In the genomic region with DNA sequence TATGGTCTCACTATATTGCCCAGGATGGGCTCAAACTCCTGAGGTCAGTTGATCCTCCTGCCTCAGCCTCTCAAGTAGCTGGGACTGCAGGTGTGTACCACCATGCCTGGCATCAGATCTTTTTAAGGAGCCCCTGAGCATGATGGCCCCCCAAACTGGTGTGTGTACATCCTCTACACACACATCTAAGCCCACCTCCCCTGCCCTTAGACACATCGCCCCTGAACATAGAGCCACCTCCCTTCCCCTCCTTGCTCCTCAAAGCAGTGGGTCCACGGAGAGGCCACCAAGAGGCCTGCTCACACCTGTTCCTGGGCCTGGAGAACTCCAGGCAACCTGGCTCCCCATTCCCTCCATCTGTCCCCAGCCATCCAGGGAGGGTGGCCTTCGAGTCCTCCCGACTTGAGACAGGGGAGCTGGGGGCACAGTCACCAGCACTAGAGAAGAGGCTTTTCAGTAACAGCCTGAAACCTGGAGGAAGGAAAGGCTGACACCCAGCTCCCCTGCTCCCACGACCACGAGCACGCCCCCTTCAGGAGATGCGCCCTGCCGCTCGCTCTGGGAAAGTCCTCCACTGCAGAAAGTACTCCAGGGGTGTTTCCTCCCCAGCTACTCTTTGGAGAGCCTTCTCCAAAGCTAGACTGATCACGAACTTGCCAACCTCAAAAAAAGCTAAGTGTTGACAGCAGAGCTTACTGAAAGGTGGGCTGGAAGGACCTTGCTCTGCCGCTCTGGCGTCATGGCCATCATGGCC, we compare ENCODE assay signal across 8 cellular contexts. TPM values are rescaled to one million over a fixed set of nuclear protein-coding genes. Genes with fewer than 3 reads are reported as not detected.
A peak's percentile ranks its signal among the peaks of the same experiment; 100 is the strongest.
DNase-seq lines count a peak whose midpoint lies in the region; ATAC-seq and TF ChIP-seq lines count a peak whose summit lies in the region.
"Had no signal": no experiment of that assay in that cellular context is flagged by ENCODE, and none has a peak within 500 bp of the region (broad histone marks: within the 10 kb centered on the region; RNA-seq: fewer than 3 reads in every experiment).

No MANE protein-coding gene starts in this region.

- H3K27me3 ChIP-seq in GM06990 (replicated peaks; ENCODE audit: control insufficient read depth, insufficient read depth, low read length) (no peaks in the 10 kb centered on the region), RWPE2 (ENCODE audit: insufficient read depth, poor library complexity, severe bottlenecking) (no peaks in the 10 kb centered on the region), esophagus squamous epithelium (peaks cover 0 to 28% (median 0%) of the 10 kb centered on the region in 4 donors)

- H3K9me3 ChIP-seq in RWPE2 (ENCODE audit: severe bottlenecking) (no peaks in the 10 kb centered on the region), esophagus squamous epithelium (no peaks in the 10 kb centered on the region)

- intact Hi-C loops in esophagus squamous epithelium (cut with DNase I), result no loop called here
- intact Hi-C loops in posterior vena cava (cut with DNase I), result no loop called here

- DNase-seq in GM06990 (ENCODE audit: extremely low read depth, insufficient read length) (no peak), RWPE2 (ENCODE audit: low spot score) (no peak), esophagus squamous epithelium (lab: John Stamatoyannopoulos, UW) (no peak), HuH-7.5 (ENCODE audit: low spot score) (no peak), posterior vena cava (ENCODE audit: low spot score) (no peak), NCI-H2107 (lab: John Stamatoyannopoulos, UW) (no peak)
- DNase-seq in stimulated activated CD8-positive, alpha-beta memory T cell treated with anti-CD3 and anti-CD28 coated beads, Interleukin-4, amount 100 ng/mL, for 48 hours, result peak; percentile 45
- DNase-seq: NCI-H526 treated with DMSO at 0.1 percent for 48 hours had no signal

- H3K4me3 ChIP-seq in GM06990 (replicated peaks; ENCODE audit: low read depth, low read length), result no peak overlapping the region
- no peak overlapping the region for H3K4me3 ChIP-seq in RWPE2 (ENCODE audit: severe bottlenecking)
- no peak overlapping the region for H3K4me3 ChIP-seq in esophagus squamous epithelium

- H3K27ac ChIP-seq in RWPE2 (ENCODE audit: poor library complexity, severe bottlenecking), result no peak overlapping the region
- peak overlapping the region in 3 of 4 donors; percentile 23 to 86 (median 70) for H3K27ac ChIP-seq in esophagus squamous epithelium

- H3K4me1 ChIP-seq in RWPE2 (ENCODE audit: insufficient read depth, poor library complexity, severe bottlenecking), result peaks cover 4% of the 10 kb centered on the region
- peaks cover 8 to 66% (median 25%) of the 10 kb centered on the region in 3 donors for H3K4me1 ChIP-seq in esophagus squamous epithelium

- TF ChIP-seq CTCF in GM06990 (IDR thresholded peaks at IDR 0.05; ENCODE audit: insufficient read depth, low read length, poor library complexity, severe bottlenecking), result peak; percentile 40
- TF ChIP-seq CTCF in RWPE2 (IDR thresholded peaks at IDR 0.05; ENCODE audit: poor library complexity, severe bottlenecking), result peak; percentile 4
- no peak for TF ChIP-seq CTCF in esophagus squamous epithelium (IDR thresholded peaks at IDR 0.05)

- H3K36me3 ChIP-seq in GM06990 (ENCODE audit: control insufficient read depth, insufficient read depth, low read length), result no peaks in the 10 kb centered on the region
- no peaks in the 10 kb centered on the region for H3K36me3 ChIP-seq in RWPE2 (ENCODE audit: low read depth)
- H3K36me3 ChIP-seq in esophagus squamous epithelium, result no peaks in the 10 kb centered on the region

- TF ChIP-seq POLR2A in esophagus squamous epithelium (IDR thresholded peaks at IDR 0.05), result no peak

- no peak for ATAC-seq in RWPE2 (ENCODE audit: low read depth)

- WGBS in esophagus squamous epithelium, 2 donors, result 92 to 100% methylated on average over 1 to 2 of the region's 13 CpGs

RNA-seq across cellular contexts. Expression of a gene that starts 12.6 kb away (rescaled TPM):
- total RNA-seq in esophagus squamous epithelium (under 1 TPM in 1 of 4 donors, not detected in 3; 0.09 TPM), posterior vena cava (under 1 TPM; 0.29 to 0.69 TPM)

RNA-seq across cellular contexts. Expression of a gene that starts 12.8 kb away (rescaled TPM):
- total RNA-seq in esophagus squamous epithelium (under 1 TPM in 2 of 4 donors, not detected in 2; under 0.01 to 0.12 TPM), posterior vena cava (1 to 10 TPM in 1 of 2 donors, under 1 TPM in 1; 0.76 to 2.2 TPM)

RNA-seq across cellular contexts. Expression of a gene that starts 34.9 kb away (rescaled TPM):
- 10 to 100 TPM in 2 of 4 donors, 1 to 10 TPM in 1, not detected in 1; 2.8 to 28.8 (median 11.8) TPM for total RNA-seq in esophagus squamous epithelium
- total RNA-seq in posterior vena cava, result 10 to 100 TPM; 26.7 to 36.4 TPM

RNA-seq across cellular contexts. Expression of a gene that starts 53.4 kb away (rescaled TPM):
- total RNA-seq in esophagus squamous epithelium (1 to 10 TPM in 3 of 4 donors, not detected in 1; 1.1 to 2.0 (median 1.3) TPM), posterior vena cava (1 to 10 TPM; 5.1 to 5.5 TPM)

Comparison
In these comparisons a context has a peak if more than half of its experiments do, and no peak if none do; other contexts are left out.
1. CTCF ChIP-seq: peak in GM06990 (single experiment) and RWPE2 (single experiment); none in esophagus squamous epithelium (0 of 6).